ENCODE assay signal across 1 cellular context in genomic region chr12:121634836-121635235, GRCh38.
TF ChIP-seq lines count a peak whose summit lies in the region.

No MANE protein-coding gene starts in this region.

TF ChIP-seq in A549, 52 proteins besides CTCF, POLR2A, EP300 and RAD21 (continued from another document):
- TF ChIP-seq CBX2 (IDR thresholded peaks at IDR 0.05; ENCODE audit: borderline replicate concordance, low read depth) (no peak), MAFK (IDR thresholded peaks at IDR 0.05; ENCODE audit: partially characterized antibody) (no peak)
